Comparison of ENCODE assay signal across 8 cellular contexts in the genomic region with DNA sequence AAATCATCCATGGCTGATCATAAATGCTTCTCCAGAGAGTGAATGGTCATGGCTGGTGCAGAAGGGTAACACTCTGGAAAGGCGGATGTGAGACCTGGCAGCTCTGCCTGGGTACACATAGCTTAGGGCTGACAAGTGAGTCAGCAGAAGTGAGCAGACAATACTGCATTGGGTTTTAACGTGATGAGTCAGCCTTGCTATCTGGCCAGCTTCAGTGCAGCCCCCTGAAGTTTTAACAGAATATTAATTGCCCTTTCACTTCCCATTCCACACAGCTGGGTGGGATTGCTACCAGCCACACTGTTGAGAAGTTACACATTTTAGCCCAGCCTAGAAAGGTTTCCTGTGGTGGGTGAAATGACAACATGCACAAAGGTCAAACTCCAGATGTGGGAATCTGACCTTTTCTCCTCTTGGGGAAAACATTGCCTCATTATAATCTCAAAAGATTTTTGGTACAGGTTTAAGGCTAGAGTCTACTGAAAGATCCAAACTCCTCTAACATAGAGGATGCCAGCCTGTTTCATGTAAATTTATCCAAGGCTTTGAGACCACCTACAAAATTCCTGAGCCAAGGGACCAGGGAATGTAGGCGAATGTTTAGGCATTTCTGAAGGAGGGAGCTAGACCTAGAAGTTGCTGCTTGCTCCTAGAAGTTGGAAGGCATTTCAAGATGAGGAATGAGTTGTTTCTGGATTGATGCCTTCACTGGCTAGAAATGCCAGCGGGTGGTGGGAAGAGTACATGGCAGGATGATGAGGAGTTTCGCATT.
DNase-seq lines count a peak whose midpoint lies in the region; ATAC-seq and TF ChIP-seq lines count a peak whose summit lies in the region.

No MANE protein-coding gene starts in this region.

- peak overlapping the region; percentile 86 for H3K27ac ChIP-seq in fibroblast of lung (ENCODE audit: insufficient read depth, low read length)
- peak overlapping the region; percentile 74 for H3K27ac ChIP-seq in trophoblast cell (ENCODE audit: low read depth, low read length)

- H3K14ac ChIP-seq in trophoblast cell (ENCODE audit: low read length): no peak overlapping the region

- no peak overlapping the region for H2AFZ ChIP-seq in fibroblast of lung (ENCODE audit: low read length)
- H2AFZ ChIP-seq in trophoblast cell (ENCODE audit: insufficient read depth, low read length, poor library complexity): no peak overlapping the region

- ATAC-seq in GM19351 (IDR thresholded peaks at IDR 0.05; ENCODE audit: unreplicated experiment) (peak; percentile 94), HG03196 (IDR thresholded peaks at IDR 0.05; ENCODE audit: unreplicated experiment) (peak; percentile 98)

- no peak overlapping the region for H3K4ac ChIP-seq in trophoblast cell (ENCODE audit: low read depth, low read length)

- H2BK12ac ChIP-seq in trophoblast cell (ENCODE audit: low read length): peak overlapping the region; percentile 63

- peaks cover 33% of the 10 kb centered on the region for H3K4me1 ChIP-seq in fibroblast of lung (ENCODE audit: control insufficient read depth, extremely low read depth, insufficient read depth, low read length)
- peaks cover 15 to 22% of the 10 kb centered on the region in 2 experiments for H3K4me1 ChIP-seq in trophoblast cell (ENCODE audit: control insufficient read depth in 1 of 2, insufficient read depth in 2 of 2, low read length in 2 of 2)

- no peak overlapping the region for H2AK5ac ChIP-seq in trophoblast cell (ENCODE audit: low read length)

- DNase-seq in COLO829 (ENCODE audit: low spot score) (peak; percentile 93), SIG-M5 (lab: John Stamatoyannopoulos, UW) (peak; percentile 81), fibroblast of lung (ENCODE audit: low read depth in 2 of 2) (peak; percentile 99), trophoblast cell (peak; percentile 36 to 64), T-helper 1 cell (no peak), NCI-H748 (lab: John Stamatoyannopoulos, UW; ENCODE audit: unreplicated experiment) (no peak)

- no peak overlapping the region for H3K23ac ChIP-seq in trophoblast cell (ENCODE audit: low read length)

- H4K12ac ChIP-seq in trophoblast cell (ENCODE audit: low read depth, low read length): no peak overlapping the region

- H3K9me3 ChIP-seq in fibroblast of lung (ENCODE audit: control insufficient read depth, insufficient read depth, low read depth, low read length) (no peaks in the 10 kb centered on the region), trophoblast cell (ENCODE audit: insufficient read depth, low read depth, low read length) (no peaks in the 10 kb centered on the region)

- peak overlapping the region; percentile 17 for H4K8ac ChIP-seq in trophoblast cell (ENCODE audit: low read depth, low read length)

- H3K9ac ChIP-seq in fibroblast of lung (ENCODE audit: insufficient read depth, low read length): peak overlapping the region; percentile 0
- no peak overlapping the region for H3K9ac ChIP-seq in trophoblast cell (ENCODE audit: low read length)

- H3K36me3 ChIP-seq in fibroblast of lung (ENCODE audit: control insufficient read depth, insufficient read depth, low read length) (no peaks in the 10 kb centered on the region), trophoblast cell (ENCODE audit: control insufficient read depth in 1 of 2, insufficient read depth in 2 of 2, low read length in 2 of 2) (no peaks in the 10 kb centered on the region)

- no peak overlapping the region for H3K4me3 ChIP-seq in fibroblast of lung (replicated peaks in 1 of 4; ENCODE audit: control extremely low read depth in 1 of 4, insufficient read depth in 1 of 4, low read depth in 3 of 4, low read length in 4 of 4)
- H3K4me3 ChIP-seq in trophoblast cell (ENCODE audit: low read depth, low read length): no peak overlapping the region

- TF ChIP-seq CTCF in fibroblast of lung (conservative IDR thresholded peaks at IDR 0.05 in 1 of 2, IDR thresholded peaks at IDR 0.05 in 1 of 2; ENCODE audit: low read depth in 1 of 2, low read length in 2 of 2): no peak

- H4K20me1 ChIP-seq in fibroblast of lung (ENCODE audit: control insufficient read depth, extremely low read depth, insufficient read depth, low read length): no peaks in the 10 kb centered on the region

- no peaks in the 10 kb centered on the region for H3K79me2 ChIP-seq in fibroblast of lung (ENCODE audit: control insufficient read depth, insufficient read depth, low read length)
- peaks cover 2% of the 10 kb centered on the region for H3K79me2 ChIP-seq in trophoblast cell (ENCODE audit: control insufficient read depth, insufficient read depth, low read length, poor library complexity)

- peak overlapping the region; percentile 70 for H2BK5ac ChIP-seq in trophoblast cell (ENCODE audit: low read depth, low read length, poor library complexity)

- peaks cover 21% of the 10 kb centered on the region for H3K79me1 ChIP-seq in trophoblast cell (ENCODE audit: low read length)

- no CpG with 5 or more reads among the region's 5 CpGs for WGBS in trophoblast cell (ENCODE audit: extremely low coverage, insufficient coverage, insufficient read length)

- H3K18ac ChIP-seq in trophoblast cell (ENCODE audit: low read length): no peak overlapping the region

- H3K4me2 ChIP-seq in fibroblast of lung (ENCODE audit: extremely low read depth, insufficient read depth, low read length): peak overlapping the region; percentile 71
- H3K4me2 ChIP-seq in trophoblast cell (ENCODE audit: low read length): peak overlapping the region; percentile 6

- H3K27me3 ChIP-seq in fibroblast of lung (ENCODE audit: control insufficient read depth, insufficient read depth, low read length) (no peaks in the 10 kb centered on the region), trophoblast cell (ENCODE audit: insufficient read depth, low read length) (no peaks in the 10 kb centered on the region)

- H4K91ac ChIP-seq in trophoblast cell (ENCODE audit: low read depth, low read length): peak overlapping the region; percentile 37

- peak overlapping the region; percentile 36 for H2BK120ac ChIP-seq in trophoblast cell (ENCODE audit: insufficient read depth, low read length, poor library complexity)

Comparison
In these comparisons a context has a peak if more than half of its experiments do, and no peak if none do; other contexts are left out.
1. DNase-seq: peak in COLO829 (single experiment), SIG-M5 (single experiment), fibroblast of lung (2 of 2) and trophoblast cell (2 of 2); none in T-helper 1 cell (0 of 5) and NCI-H748 (single experiment).